Comparison of ENCODE assay signal across 1 cellular context in the genomic region with DNA sequence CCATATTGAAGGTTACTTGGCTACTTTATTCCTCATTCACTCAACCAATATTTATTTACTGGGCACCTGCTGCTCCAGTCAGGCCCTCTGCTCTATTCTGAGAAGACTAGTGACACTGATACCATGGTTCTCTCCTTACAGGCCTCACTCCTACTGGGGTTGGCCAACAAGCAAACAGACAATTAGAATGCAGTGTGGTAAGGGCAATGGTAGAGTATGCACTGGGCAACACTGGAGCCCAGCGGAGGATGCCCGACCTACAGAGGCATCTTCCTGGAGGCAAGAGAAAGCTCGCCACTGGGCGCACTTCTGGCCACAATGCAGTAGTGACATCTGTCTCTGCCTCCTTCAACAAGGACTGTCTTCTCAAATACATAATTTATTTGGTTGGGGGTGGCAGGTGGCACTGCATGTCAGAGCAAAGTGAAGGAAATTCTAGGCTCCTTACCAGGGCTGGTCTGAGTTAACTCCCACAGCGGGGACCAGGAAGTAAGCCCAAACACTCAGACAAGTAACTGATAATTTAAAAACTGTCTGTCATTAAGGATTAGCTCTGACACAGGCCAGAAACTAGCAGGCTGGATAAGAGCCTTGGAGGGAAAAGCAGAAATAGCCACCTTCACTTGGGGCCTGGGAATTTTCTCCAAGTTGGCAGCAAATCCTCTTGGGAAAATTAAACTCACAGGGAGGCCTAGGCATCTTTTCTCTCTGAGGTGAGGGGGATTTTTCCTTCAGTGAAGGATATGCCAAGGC.
A peak's percentile ranks its signal among the peaks of the same experiment; 100 is the strongest.
TF ChIP-seq lines count a peak whose summit lies in the region.

No MANE protein-coding gene starts in this region.

TF ChIP-seq in SK-N-SH, 30 proteins besides CTCF, POLR2A, EP300 and RAD21 (continued from another document):
- TF ChIP-seq FOXM1 (IDR thresholded peaks at IDR 0.05; ENCODE audit: low read depth), result no peak
- TF ChIP-seq SMC3 (IDR thresholded peaks at IDR 0.05; ENCODE audit: low read depth, low read length), result no peak
- TF ChIP-seq SIN3A (IDR thresholded peaks at IDR 0.05; ENCODE audit: borderline replicate concordance, low read depth, low read length), result no peak
- peak; percentile 30; the same call in 1 of the 2 replicates for TF ChIP-seq POLR2AphosphoS5 (IDR thresholded peaks at IDR 0.05; ENCODE audit: low read depth, low read length)
